1 cellular context compared by ENCODE assay signal in genomic region chr10:68734349-68734748, GRCh38.
TF ChIP-seq lines count a peak whose summit lies in the region.

No MANE protein-coding gene starts in this region.

TF ChIP-seq in GM23338, 12 proteins besides CTCF, POLR2A, EP300 and RAD21 (continued from another document):
- no peak for TF ChIP-seq ZNF462 (CRISPR knock-in tag; IDR thresholded peaks at IDR 0.05)
- TF ChIP-seq ETS1 (IDR thresholded peaks at IDR 0.05): no peak
- TF ChIP-seq POLR2AphosphoS5 (IDR thresholded peaks at IDR 0.05; ENCODE audit: low read depth): no peak
- no peak for TF ChIP-seq CREB1 (CRISPR knock-in tag; IDR thresholded peaks at IDR 0.05; ENCODE audit: low read depth)
- no peak for TF ChIP-seq STAT1 (IDR thresholded peaks at IDR 0.05; ENCODE audit: unreplicated experiment)
- TF ChIP-seq EZH2 (IDR thresholded peaks at IDR 0.05; ENCODE audit: low read depth, unreplicated experiment): no peak
- no peak for TF ChIP-seq JUNB (IDR thresholded peaks at IDR 0.05; ENCODE audit: unreplicated experiment)
- TF ChIP-seq REST (IDR thresholded peaks at IDR 0.05; ENCODE audit: unreplicated experiment): no peak
